33 cellular contexts compared by ENCODE assay signal in genomic region chr10:121647401-121647800, GRCh38. TPM values are rescaled to one million over a fixed set of nuclear protein-coding genes. Genes with fewer than 3 reads are reported as not detected.
"Had no signal": no experiment of that assay in that cellular context is flagged by ENCODE, and none has a peak within 500 bp of the region (broad histone marks: within the 10 kb centered on the region; RNA-seq: fewer than 3 reads in every experiment).

No MANE protein-coding gene starts in this region.

- H3K27me3 ChIP-seq: adrenal gland, MG63, Peyer's patch had no signal

- H3K4me1 ChIP-seq: adrenal gland, Peyer's patch had no signal

- DNase-seq: activated B cell treated with CpG ODN at 0.5 μM for 24 hours; activated CD4-positive, alpha-beta memory T cell treated with anti-CD3 and anti-CD28 coated beads for 36 hours; activated CD4-positive, alpha-beta T cell treated with anti-CD3 and anti-CD28 coated beads for 4 hours; activated CD4-positive, alpha-beta T cell treated with anti-CD3 and anti-CD28 coated beads, Interleukin-2, amount 50 U/mL, for 1 hour; activated CD4-positive, CD25-positive, alpha-beta regulatory T cell treated with anti-CD3 and anti-CD28 coated beads, Interleukin-2, amount 50 U/mL, for 72 hours; activated CD8-positive, alpha-beta memory T cell treated with anti-CD3 and anti-CD28 coated beads, Interleukin-2, amount 50 U/mL, for 4 hours; activated gamma-delta T cell treated with Interleukin-2 at 50 U/mL for 16 hours; activated naive CD4-positive, alpha-beta T cell treated with anti-CD3 and anti-CD28 coated beads for 36 hours; activated T-cell treated with anti-CD3 and anti-CD28 coated beads for 4 hours; activated T-cell treated with anti-CD3 and anti-CD28 coated beads, Interleukin-2, amount 50 U/mL, for 4 hours; adrenal gland; Kasumi-1; KG1; MG63; NCI-H1048; NCI-H1436 treated with DMSO at 0.1 percent for 48 hours; NCI-H1694 treated with DMSO at 0.1 percent for 48 hours; NCI-H2029; NCI-H510A; NCI-H526; NCI-H748 treated with DMSO at 0.1 percent for 48 hours; NK-92 treated with Interleukin-12 subunit alpha and Interleukin-12 subunit beta, amount 100 ng/mL, for 24 hours; PC-3; Peyer's patch; RPMI8226; SIG-M5; T-cell; T-helper 2 cell; T-helper 9 cell had no signal

- H3K4me3 ChIP-seq: adrenal gland, MG63, Peyer's patch had no signal

- H3K9me3 ChIP-seq: adrenal gland, MG63, Peyer's patch had no signal

- H3K27ac ChIP-seq: adrenal gland, Peyer's patch, VCaP had no signal

- ATAC-seq: activated naive CD4-positive, alpha-beta T cell treated with anti-CD3 and anti-CD28 coated beads, Interleukin-2, amount 50 U/mL, for 72 hours; activated T-cell treated with anti-CD3 and anti-CD28 coated beads, Interleukin-2, amount 50 U/mL, for 4 hours; PC-3; SK-N-SH treated with all-trans-retinoic acid at 6 μM for 48 hours; T-cell had no signal

- H3K36me3 ChIP-seq: adrenal gland, MG63, Peyer's patch had no signal

RNA-seq across cellular contexts. Expression of gene FGFR2, which starts 49.2 kb away (rescaled TPM):
- total RNA-seq: activated B cell treated with CpG ODN at 0.5 μM for 24 hours; activated naive CD4-positive, alpha-beta T cell treated with anti-CD3 and anti-CD28 coated beads for 36 hours; activated naive CD4-positive, alpha-beta T cell treated with anti-CD3 and anti-CD28 coated beads, Interleukin-2, amount 50 U/mL, for 72 hours; activated T-helper 1 cell treated with anti-CD3 and anti-CD28 coated beads, Interleukin-12 subunit alpha, Interleukin-12 subunit beta, Interleukin-2, Interleukin-4 antibody, amounts not matched to agents 30 ng/mL and 10 ng/mL and 1 ng/mL, durations not matched to agents 14 hours and 24 hours and 36 hours had no signal
